ENCODE assay signal across 15 cellular contexts in genomic region chr4:150229538-150229937, GRCh38.
DNase-seq lines count a peak whose midpoint lies in the region; ATAC-seq and TF ChIP-seq lines count a peak whose summit lies in the region.
"Had no signal": no experiment of that assay in that cellular context is flagged by ENCODE, and none has a peak within 500 bp of the region (broad histone marks: within the 10 kb centered on the region; RNA-seq: fewer than 3 reads in every experiment).

No MANE protein-coding gene starts in this region.

- H3K27me3 Mint-ChIP-seq in brain, result no peaks in the 10 kb centered on the region

- peak; percentile 64 for DNase-seq in Daoy (ENCODE audit: low read depth)
- peak; percentile 37 for DNase-seq in NCI-H226
- DNase-seq in iris pigment epithelial cell (ENCODE audit: low read depth), result peak; percentile 81
- no peak for DNase-seq in stimulated activated effector memory CD8-positive, alpha-beta T cell treated with anti-CD3 and anti-CD28 coated beads, Interleukin-12 subunit alpha, Interleukin-12 subunit beta, amount 100 ng/mL, for 72 hours (ENCODE audit: low spot score in 2 of 2)
- DNase-seq in mucosa of gallbladder (ENCODE audit: low spot score), result no peak
- no peak for DNase-seq in hippocampal formation (lab: John Stamatoyannopoulos, UW)
- DNase-seq: activated CD4-positive, alpha-beta T cell treated with anti-CD3 and anti-CD28 coated beads, Interleukin-2, amount 10 ng/mL, durations not matched to agents 7 days and 5 days; aorta; CD4-positive, CD25-positive, alpha-beta regulatory T cell; stimulated activated naive CD8-positive, alpha-beta T cell treated with anti-CD3 and anti-CD28 coated beads, Interleukin-15, amount 100 ng/mL, for 72 hours; T-helper 2 cell had no signal

- H3K4me3 Mint-ChIP-seq in brain, result peak overlapping the region in 2 of 5 experiments; percentile 14 to 61
- H3K4me3 Mint-ChIP-seq in stimulated activated effector memory CD8-positive, alpha-beta T cell treated with anti-CD3 and anti-CD28 coated beads, Interleukin-12 subunit alpha, Interleukin-12 subunit beta, amount 100 ng/mL, for 72 hours, result no peak overlapping the region
- H3K4me3 Mint-ChIP-seq: activated CD4-positive, alpha-beta T cell treated with anti-CD3 and anti-CD28 coated beads, Interleukin-2, amount 10 ng/mL, durations not matched to agents 7 days and 5 days; activated T-helper 1 cell treated with anti-CD3 and anti-CD28 coated beads, Interleukin-12 subunit alpha, Interleukin-12 subunit beta, Interleukin-2, Interleukin-4 antibody, amounts not matched to agents 30 ng/mL and 10 ng/mL and 1 ng/mL, durations not matched to agents 14 hours and 24 hours and 36 hours; CD4-positive, CD25-positive, alpha-beta regulatory T cell; neural progenitor cell; stimulated activated naive CD8-positive, alpha-beta T cell treated with anti-CD3 and anti-CD28 coated beads, Interleukin-15, amount 100 ng/mL, for 72 hours had no signal

- peaks cover 72% of the 10 kb centered on the region for H3K4me1 Mint-ChIP-seq in brain
- H3K4me1 Mint-ChIP-seq in stimulated activated effector memory CD8-positive, alpha-beta T cell treated with anti-CD3 and anti-CD28 coated beads, Interleukin-12 subunit alpha, Interleukin-12 subunit beta, amount 100 ng/mL, for 72 hours, result no peaks in the 10 kb centered on the region
- H3K4me1 Mint-ChIP-seq: activated CD4-positive, alpha-beta T cell treated with anti-CD3 and anti-CD28 coated beads, Interleukin-2, amount 10 ng/mL, durations not matched to agents 7 days and 5 days; CD4-positive, CD25-positive, alpha-beta regulatory T cell; stimulated activated naive CD8-positive, alpha-beta T cell treated with anti-CD3 and anti-CD28 coated beads, Interleukin-15, amount 100 ng/mL, for 72 hours had no signal

- TF ChIP-seq CTCF in brain (conservative IDR thresholded peaks at IDR 0.05), result no peak

- peaks cover 0 to 4% (median 0%) of the 10 kb centered on the region in 5 experiments for H3K9me3 Mint-ChIP-seq in brain
- H3K9me3 Mint-ChIP-seq in stimulated activated effector memory CD8-positive, alpha-beta T cell treated with anti-CD3 and anti-CD28 coated beads, Interleukin-12 subunit alpha, Interleukin-12 subunit beta, amount 100 ng/mL, for 72 hours, result no peaks in the 10 kb centered on the region
- H3K9me3 Mint-ChIP-seq: activated CD4-positive, alpha-beta T cell treated with anti-CD3 and anti-CD28 coated beads, Interleukin-2, amount 10 ng/mL, durations not matched to agents 7 days and 5 days; activated T-helper 1 cell treated with anti-CD3 and anti-CD28 coated beads, Interleukin-12 subunit alpha, Interleukin-12 subunit beta, Interleukin-2, Interleukin-4 antibody, amounts not matched to agents 30 ng/mL and 10 ng/mL and 1 ng/mL, durations not matched to agents 14 hours and 24 hours and 36 hours; CD4-positive, CD25-positive, alpha-beta regulatory T cell; neural progenitor cell; stimulated activated naive CD8-positive, alpha-beta T cell treated with anti-CD3 and anti-CD28 coated beads, Interleukin-15, amount 100 ng/mL, for 72 hours had no signal

- peaks cover 59% of the 10 kb centered on the region for H3K36me3 Mint-ChIP-seq in brain
- no peaks in the 10 kb centered on the region for H3K36me3 Mint-ChIP-seq in stimulated activated effector memory CD8-positive, alpha-beta T cell treated with anti-CD3 and anti-CD28 coated beads, Interleukin-12 subunit alpha, Interleukin-12 subunit beta, amount 100 ng/mL, for 72 hours
- H3K36me3 Mint-ChIP-seq: CD4-positive, CD25-positive, alpha-beta regulatory T cell had no signal

- peak overlapping the region; percentile 75 to 96 (median 85) for H3K27ac Mint-ChIP-seq in brain
- no peak overlapping the region for H3K27ac Mint-ChIP-seq in stimulated activated effector memory CD8-positive, alpha-beta T cell treated with anti-CD3 and anti-CD28 coated beads, Interleukin-12 subunit alpha, Interleukin-12 subunit beta, amount 100 ng/mL, for 72 hours
- H3K27ac Mint-ChIP-seq: activated CD4-positive, alpha-beta T cell treated with anti-CD3 and anti-CD28 coated beads, Interleukin-2, amount 10 ng/mL, durations not matched to agents 7 days and 5 days; activated T-helper 1 cell treated with anti-CD3 and anti-CD28 coated beads, Interleukin-12 subunit alpha, Interleukin-12 subunit beta, Interleukin-2, Interleukin-4 antibody, amounts not matched to agents 30 ng/mL and 10 ng/mL and 1 ng/mL, durations not matched to agents 14 hours and 24 hours and 36 hours; CD4-positive, CD25-positive, alpha-beta regulatory T cell; neural progenitor cell; stimulated activated naive CD8-positive, alpha-beta T cell treated with anti-CD3 and anti-CD28 coated beads, Interleukin-15, amount 100 ng/mL, for 72 hours had no signal

- no peak for ATAC-seq in stimulated activated effector memory CD8-positive, alpha-beta T cell treated with anti-CD3 and anti-CD28 coated beads, Interleukin-12 subunit alpha, Interleukin-12 subunit beta, amount 100 ng/mL, for 72 hours
- ATAC-seq in GM18520 (IDR thresholded peaks at IDR 0.05; ENCODE audit: unreplicated experiment), result no peak
- ATAC-seq: stimulated activated naive CD8-positive, alpha-beta T cell treated with anti-CD3 and anti-CD28 coated beads, Interleukin-15, amount 100 ng/mL, for 72 hours had no signal

Comparison
In these comparisons a context has a peak if more than half of its experiments do, and no peak if none do; other contexts are left out.
1. DNase-seq: peak in Daoy (single experiment), NCI-H226 (single experiment) and iris pigment epithelial cell (single experiment); none in stimulated activated effector memory CD8-positive, alpha-beta T cell treated with anti-CD3 and anti-CD28 coated beads, Interleukin-12 subunit alpha, Interleukin-12 subunit beta, amount 100 ng/mL, for 72 hours (0 of 2), mucosa of gallbladder (single experiment) and hippocampal formation (0 of 2).